ENCODE assay signal across 1 cellular context in genomic region chr15:93060336-93061248, GRCh38.
TF ChIP-seq lines count a peak whose summit lies in the region.

No MANE protein-coding gene starts in this region.

TF ChIP-seq in GM23338, 12 proteins besides CTCF, POLR2A, EP300 and RAD21 (continued from another document):
- no peak for TF ChIP-seq ZNF462 (CRISPR knock-in tag; IDR thresholded peaks at IDR 0.05)
- no peak for TF ChIP-seq STAT1 (IDR thresholded peaks at IDR 0.05; ENCODE audit: unreplicated experiment)
- TF ChIP-seq REST (IDR thresholded peaks at IDR 0.05; ENCODE audit: unreplicated experiment) = no peak
- TF ChIP-seq CREB1 (CRISPR knock-in tag; IDR thresholded peaks at IDR 0.05; ENCODE audit: low read depth) = no peak
- TF ChIP-seq JUNB (IDR thresholded peaks at IDR 0.05; ENCODE audit: unreplicated experiment) = no peak
- no peak for TF ChIP-seq ETS1 (IDR thresholded peaks at IDR 0.05)
- no peak for TF ChIP-seq POLR2AphosphoS5 (IDR thresholded peaks at IDR 0.05; ENCODE audit: low read depth)
- TF ChIP-seq NANOG (IDR thresholded peaks at IDR 0.05; ENCODE audit: borderline replicate concordance) = no peak
- no peak for TF ChIP-seq ZNF331 (CRISPR knock-in tag; IDR thresholded peaks at IDR 0.05; ENCODE audit: low read depth)
- TF ChIP-seq ZNF114 (CRISPR knock-in tag; IDR thresholded peaks at IDR 0.05) = no peak
